In genomic region chr7:6015917-6016652, GRCh38 we compare ENCODE assay signal across 9 cellular contexts. TPM values are rescaled to one million over a fixed set of nuclear protein-coding genes. Genes with fewer than 3 reads are reported as not detected.
DNase-seq lines count a peak whose midpoint lies in the region; ATAC-seq and TF ChIP-seq lines count a peak whose summit lies in the region.
"Had no signal": no experiment of that assay in that cellular context is flagged by ENCODE, and none has a peak within 500 bp of the region (broad histone marks: within the 10 kb centered on the region; RNA-seq: fewer than 3 reads in every experiment).

No MANE protein-coding gene starts in this region.

- H3K36me3 ChIP-seq in BJ (ENCODE audit: control insufficient read depth, insufficient read depth, low read length) (peaks cover 5% of the 10 kb centered on the region), thoracic aorta (peaks cover 29% of the 10 kb centered on the region)

- CTCF ChIA-PET in BJ (lab: Yijun Ruan, JAX), result interaction anchor here (1.0 kb wide), 1 partner anchor 308 kb away, joined by 3 read pairs; no protein-coding TSS in a partner anchor
- CTCF ChIA-PET in activated CD4-positive, alpha-beta memory T cell treated with anti-CD3 and anti-CD28 coated beads, Interleukin-2, amount 10 ng/mL, durations not matched to agents 7 days and 5 days (lab: Charles Lee), result interaction anchor here (1.4 kb wide), 1 partner anchor 9 kb away, joined by 7 read pairs; no protein-coding TSS in a partner anchor

- peaks cover 27% of the 10 kb centered on the region for H3K4me1 Mint-ChIP-seq in activated CD4-positive, alpha-beta memory T cell treated with anti-CD3 and anti-CD28 coated beads, Interleukin-2, amount 10 ng/mL, durations not matched to agents 7 days and 5 days

- intact Hi-C loops in right cardiac atrium (cut with DNase I), result no loop called here

- TF ChIP-seq CTCF in BJ (IDR thresholded peaks at IDR 0.05; ENCODE audit: insufficient read depth, low read depth, low read length) (no peak), thoracic aorta (IDR thresholded peaks at IDR 0.05) (no peak)

- peaks cover 65% of the 10 kb centered on the region for H3K36me3 Mint-ChIP-seq in activated CD4-positive, alpha-beta memory T cell treated with anti-CD3 and anti-CD28 coated beads, Interleukin-2, amount 10 ng/mL, durations not matched to agents 7 days and 5 days (ENCODE audit: low read depth)

- no peaks in the 10 kb centered on the region for H3K9me3 ChIP-seq in right cardiac atrium (ENCODE audit: control insufficient read depth, low read length)
- H3K9me3 ChIP-seq in thoracic aorta, result no peaks in the 10 kb centered on the region

- H3K4me1 ChIP-seq in right cardiac atrium (ENCODE audit: control insufficient read depth, insufficient read depth, low read length) (no peaks in the 10 kb centered on the region), thoracic aorta (ENCODE audit: control insufficient read depth in 1 of 2, low read depth in 2 of 2) (peaks cover 0 to 10% of the 10 kb centered on the region in 2 donors)

- H3K4me3 ChIP-seq in BJ (ENCODE audit: low read depth, low read length) (no peak overlapping the region), right cardiac atrium (ENCODE audit: low read length) (no peak overlapping the region), thoracic aorta (no peak overlapping the region)

- no peaks in the 10 kb centered on the region for H3K9me3 Mint-ChIP-seq in activated CD4-positive, alpha-beta memory T cell treated with anti-CD3 and anti-CD28 coated beads, Interleukin-2, amount 10 ng/mL, durations not matched to agents 7 days and 5 days

- no peaks in the 10 kb centered on the region for H3K27me3 Mint-ChIP-seq in activated CD4-positive, alpha-beta memory T cell treated with anti-CD3 and anti-CD28 coated beads, Interleukin-2, amount 10 ng/mL, durations not matched to agents 7 days and 5 days

- H3K27ac ChIP-seq in right cardiac atrium (ENCODE audit: low read length) (no peak overlapping the region), thoracic aorta (peak overlapping the region; percentile 5 to 21)

- POLR2A ChIA-PET in BJ (lab: Charles Lee), result no interaction called here
- POLR2A ChIA-PET in activated CD4-positive, alpha-beta memory T cell treated with anti-CD3 and anti-CD28 coated beads, Interleukin-2, amount 10 ng/mL, durations not matched to agents 7 days and 5 days (lab: Charles Lee), result interaction anchor here (0.9 to 1.2 kb wide), 3 partner anchors 8 to 19 kb away, joined by 3 to 7 read pairs (median 4); no protein-coding TSS in a partner anchor

- peak overlapping the region; percentile 65 for H3K27ac Mint-ChIP-seq in activated CD4-positive, alpha-beta memory T cell treated with anti-CD3 and anti-CD28 coated beads, Interleukin-2, amount 10 ng/mL, durations not matched to agents 7 days and 5 days

- peak; percentile 75 for DNase-seq in BJ (ENCODE audit: low read depth)
- no peak for DNase-seq in activated CD4-positive, alpha-beta memory T cell treated with anti-CD3 and anti-CD28 coated beads, Interleukin-2, amount 10 ng/mL, durations not matched to agents 7 days and 5 days
- DNase-seq in right cardiac atrium, result peak; percentile 72 to 87 (median 82)
- DNase-seq in thoracic aorta (ENCODE audit: low spot score), result no peak
- DNase-seq in NCI-H146 treated with DMSO at 0.1 percent for 48 hours (lab: John Stamatoyannopoulos, UW; ENCODE audit: unreplicated experiment), result no peak
- no peak for DNase-seq in GM19238 (ENCODE audit: insufficient read length, low spot score)

- 74% methylated on average over 8 of the region's 8 CpGs for WGBS in right cardiac atrium

- peak; percentile 14 for ATAC-seq in HG03442 (IDR thresholded peaks at IDR 0.05; ENCODE audit: unreplicated experiment)
- peak; percentile 61 to 77 for ATAC-seq in right cardiac atrium
- no peak for ATAC-seq in thoracic aorta (ENCODE audit: insufficient number of reproducible peaks, low FRiP score, low read depth)
- no peak for ATAC-seq in GM18519 (IDR thresholded peaks at IDR 0.05; ENCODE audit: low FRiP score, unreplicated experiment)

- H3K4me3 Mint-ChIP-seq in activated CD4-positive, alpha-beta memory T cell treated with anti-CD3 and anti-CD28 coated beads, Interleukin-2, amount 10 ng/mL, durations not matched to agents 7 days and 5 days, result no peak overlapping the region

- no peaks in the 10 kb centered on the region for H3K27me3 ChIP-seq in BJ (ENCODE audit: control insufficient read depth, insufficient read depth, low read length)
- no peaks in the 10 kb centered on the region for H3K27me3 ChIP-seq in right cardiac atrium (ENCODE audit: control insufficient read depth, insufficient read depth)
- H3K27me3 ChIP-seq in thoracic aorta (replicated peaks; ENCODE audit: insufficient read depth), result no peaks in the 10 kb centered on the region

RNA-seq across cellular contexts. Expression of gene AIMP2, which starts 7.0 kb away (rescaled TPM):
- 74.9 and 75.0 TPM in 2 replicates for polyA plus RNA-seq in BJ (2011; rRNA removed)
- 43.6 and 73.2 TPM in 2 replicates for polyA minus RNA-seq in BJ (2011; rRNA and poly(A)+ RNA removed)
- 10 to 100 TPM; 21.9 to 22.3 TPM for total RNA-seq in activated CD4-positive, alpha-beta memory T cell treated with anti-CD3 and anti-CD28 coated beads, Interleukin-2, amount 10 ng/mL, durations not matched to agents 7 days and 5 days
- 10 to 100 TPM; 27.9 to 35.5 (median 33.5) TPM for total RNA-seq in right cardiac atrium
- polyA plus RNA-seq in right cardiac atrium, result 35.6 TPM
- total RNA-seq in thoracic aorta, result 10 to 100 TPM; 37.0 to 47.1 TPM

RNA-seq across cellular contexts. Expression of gene PMS2, which starts 7.2 kb away (rescaled TPM):
- polyA plus RNA-seq in BJ (2011; rRNA removed), result 6.4 and 9.7 TPM in 2 replicates
- 5.6 and 6.9 TPM in 2 replicates for polyA minus RNA-seq in BJ (2011; rRNA and poly(A)+ RNA removed)
- 10 to 100 TPM; 19.7 to 21.2 TPM for total RNA-seq in activated CD4-positive, alpha-beta memory T cell treated with anti-CD3 and anti-CD28 coated beads, Interleukin-2, amount 10 ng/mL, durations not matched to agents 7 days and 5 days
- 1 to 10 TPM; 6.4 to 8.2 (median 6.6) TPM for total RNA-seq in right cardiac atrium
- polyA plus RNA-seq in right cardiac atrium, result 3.1 TPM
- total RNA-seq in thoracic aorta, result 10 to 100 TPM in 1 of 2 donors, 1 to 10 TPM in 1; 8.4 to 14.2 TPM

RNA-seq across cellular contexts. Expression of gene ANKRD61, which starts 15.1 kb away (rescaled TPM):
- 0.31 and 0.40 TPM in 2 replicates for polyA plus RNA-seq in BJ (2011; rRNA removed)
- 0.15 and 0.47 TPM in 2 replicates for polyA minus RNA-seq in BJ (2011; rRNA and poly(A)+ RNA removed)
- under 1 TPM in 1 of 2 experiments, not detected in 1; 0.20 TPM for total RNA-seq in activated CD4-positive, alpha-beta memory T cell treated with anti-CD3 and anti-CD28 coated beads, Interleukin-2, amount 10 ng/mL, durations not matched to agents 7 days and 5 days
- total RNA-seq in right cardiac atrium, result not detected
- polyA plus RNA-seq in right cardiac atrium, result 0.11 TPM
- total RNA-seq in thoracic aorta, result not detected

RNA-seq across cellular contexts. Expression of gene EIF2AK1, which starts 42.9 kb away (rescaled TPM):
- polyA plus RNA-seq in BJ (2011; rRNA removed) (66.5 and 71.6 TPM in 2 replicates), right cardiac atrium (33.3 TPM)
- polyA minus RNA-seq in BJ (2011; rRNA and poly(A)+ RNA removed), result 29.0 and 33.3 TPM in 2 replicates
- 100 to 1,000 TPM; 118 to 124 TPM for total RNA-seq in activated CD4-positive, alpha-beta memory T cell treated with anti-CD3 and anti-CD28 coated beads, Interleukin-2, amount 10 ng/mL, durations not matched to agents 7 days and 5 days
- total RNA-seq in right cardiac atrium (10 to 100 TPM; 45.7 to 53.9 (median 49.0) TPM), thoracic aorta (100 to 1,000 TPM; 143 to 201 TPM)

RNA-seq across cellular contexts. Expression of gene RSPH10B, which starts 45.6 kb away (rescaled TPM):
- polyA plus RNA-seq in BJ (2011; rRNA removed), result not detected in 2 replicates
- polyA minus RNA-seq in BJ (2011; rRNA and poly(A)+ RNA removed), result 0.05 TPM in 1 of 2 replicates, not detected in the other
- not detected for total RNA-seq in activated CD4-positive, alpha-beta memory T cell treated with anti-CD3 and anti-CD28 coated beads, Interleukin-2, amount 10 ng/mL, durations not matched to agents 7 days and 5 days
- total RNA-seq in right cardiac atrium, result not detected
- polyA plus RNA-seq in right cardiac atrium, result 0.11 TPM
- under 1 TPM in 1 of 2 donors, not detected in 1; 0.14 TPM for total RNA-seq in thoracic aorta
- total RNA-seq: subcutaneous adipose tissue had no signal

Comparison
In these comparisons a context has a peak if more than half of its experiments do, and no peak if none do; other contexts are left out.
1. DNase-seq: peak in BJ (single experiment) and right cardiac atrium (3 of 3); none in activated CD4-positive, alpha-beta memory T cell treated with anti-CD3 and anti-CD28 coated beads, Interleukin-2, amount 10 ng/mL, durations not matched to agents 7 days and 5 days (single experiment), thoracic aorta (single experiment), NCI-H146 treated with DMSO at 0.1 percent for 48 hours (single experiment) and GM19238 (single experiment).
2. ATAC-seq: peak in HG03442 (single experiment) and right cardiac atrium (2 of 2); none in thoracic aorta (single experiment) and GM18519 (single experiment).